1 cellular context compared by ENCODE assay signal in the genomic region with DNA sequence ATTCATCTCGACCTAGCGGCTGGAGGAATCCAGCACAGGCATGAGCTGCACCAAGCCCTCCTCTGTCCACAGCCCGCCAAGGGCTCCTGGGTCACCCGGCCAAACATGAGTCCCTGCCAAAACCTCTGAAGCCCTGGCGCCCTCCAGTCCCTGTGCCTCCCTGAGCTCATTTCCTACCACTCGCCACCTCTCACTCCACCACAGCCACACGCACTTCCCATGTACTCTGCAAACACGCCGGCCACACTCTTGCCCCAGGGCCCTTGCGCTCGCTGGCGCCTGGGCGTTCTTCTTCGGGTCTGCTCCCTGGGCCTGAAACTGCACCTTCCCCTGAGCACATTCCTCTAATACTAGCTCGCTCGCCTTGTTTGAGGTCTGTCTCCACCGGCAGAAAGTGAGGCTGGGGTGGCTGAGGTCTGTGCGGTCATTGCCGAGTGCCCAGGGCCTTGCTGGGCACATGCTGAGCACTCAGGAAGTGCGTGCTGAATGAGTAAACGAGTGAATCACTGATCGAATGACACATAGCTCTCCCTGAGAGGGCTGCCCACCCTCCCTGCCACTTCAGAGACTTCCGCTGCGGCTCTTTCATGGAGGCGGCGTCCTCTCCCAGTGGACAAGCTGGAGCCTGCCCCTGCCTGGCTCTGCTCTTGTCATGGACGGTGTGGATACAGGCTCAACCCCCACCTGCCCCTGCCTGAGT.
TF ChIP-seq lines count a peak whose summit lies in the region.

No MANE protein-coding gene starts in this region.

TF ChIP-seq in K562, 482 proteins besides CTCF, POLR2A, EP300 and RAD21 (continued from another document):
- TF ChIP-seq ZBTB33 (CRISPR knock-in tag; IDR thresholded peaks at IDR 0.05): peak; percentile 78
- TF ChIP-seq, protein P1, sequence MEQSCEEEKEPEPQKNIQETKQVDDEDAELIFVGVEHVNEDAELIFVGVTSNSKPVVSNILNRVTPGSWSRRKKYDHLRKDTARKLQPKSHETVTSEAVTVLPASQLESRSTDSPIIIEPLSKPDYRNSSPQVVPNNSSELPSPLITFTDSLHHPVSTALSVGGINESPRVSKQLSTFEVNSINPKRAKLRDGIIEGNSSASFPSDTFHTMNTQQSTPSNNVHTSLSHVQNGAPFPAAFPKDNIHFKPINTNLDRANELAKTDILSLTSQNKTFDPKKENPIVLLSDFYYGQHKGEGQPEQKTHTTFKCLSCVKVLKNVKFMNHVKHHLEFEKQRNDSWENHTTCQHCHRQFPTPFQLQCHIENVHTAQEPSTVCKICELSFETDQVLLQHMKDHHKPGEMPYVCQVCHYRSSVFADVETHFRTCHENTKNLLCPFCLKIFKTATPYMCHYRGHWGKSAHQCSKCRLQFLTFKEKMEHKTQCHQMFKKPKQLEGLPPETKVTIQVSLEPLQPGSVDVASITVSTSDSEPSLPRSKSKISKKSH (CRISPR knock-in tag; IDR thresholded peaks at IDR 0.05): no peak
- no peak for TF ChIP-seq ZNF324 (CRISPR knock-in tag; IDR thresholded peaks at IDR 0.05)
TF ChIP-seq in K562: peak in this region for 2.
